ENCODE assay signal across 1 cellular context in the genomic region with DNA sequence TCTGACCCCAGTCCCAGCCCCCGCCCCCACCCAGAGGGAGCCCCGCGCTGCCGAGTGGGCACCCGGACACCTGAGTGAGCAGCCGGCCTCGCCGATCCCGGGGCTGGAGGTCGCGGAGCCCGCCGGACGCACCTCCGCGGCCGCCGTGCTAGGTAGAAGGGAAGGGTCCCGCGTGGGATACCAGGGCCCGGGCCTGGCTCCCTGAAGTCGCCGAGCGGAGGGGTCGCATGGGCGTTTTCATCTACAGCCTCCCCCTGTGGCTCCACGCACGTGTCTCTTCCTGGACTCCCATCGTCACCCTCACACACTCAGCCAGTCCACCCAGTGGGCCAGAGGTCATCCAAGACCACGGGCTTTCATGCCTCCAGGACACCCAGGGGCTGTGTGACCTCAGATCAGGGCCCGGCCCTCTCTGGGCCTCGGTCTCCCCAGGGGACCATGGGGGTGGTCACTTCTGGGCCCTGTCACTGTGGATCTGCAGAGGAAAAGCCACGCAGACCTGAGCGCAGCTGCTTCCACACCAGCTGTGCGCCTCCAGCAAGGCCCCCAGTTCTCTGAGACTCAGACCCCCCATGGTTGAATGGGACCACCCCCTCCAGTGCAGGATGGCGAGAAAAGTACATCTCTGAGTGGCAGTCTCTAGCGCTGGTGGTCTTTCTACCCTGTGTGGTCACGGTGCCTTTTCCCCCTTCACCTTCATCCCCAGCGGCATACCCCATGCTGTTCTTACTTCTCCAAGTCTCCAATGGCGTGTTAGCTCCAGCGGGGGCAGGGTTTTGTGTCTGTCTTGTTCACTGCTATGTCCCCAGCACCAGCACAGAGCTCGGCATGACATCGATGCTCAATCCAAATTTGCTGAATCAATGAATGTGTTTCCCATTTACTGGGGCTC.
TF ChIP-seq lines count a peak whose summit lies in the region.

No MANE protein-coding gene starts in this region.

TF ChIP-seq in HepG2, 621 proteins besides CTCF, POLR2A, EP300 and RAD21:
- TF ChIP-seq CENPT (CRISPR knock-in tag; IDR thresholded peaks at IDR 0.05; ENCODE audit: low read depth) (0 out of 2 replicates have a peak, but pooled peaks have one; percentile 23), SOX13 (IDR thresholded peaks at IDR 0.05) (no peak), SOX13 (CRISPR knock-in tag; conservative IDR thresholded peaks at IDR 0.05 in 1 of 2, IDR thresholded peaks at IDR 0.05 in 1 of 2) (no peak), ZNF768 (CRISPR knock-in tag; IDR thresholded peaks at IDR 0.05) (peak; percentile 95), HNRNPLL (IDR thresholded peaks at IDR 0.05; ENCODE audit: low read depth, low read length, poor library complexity, severe bottlenecking) (peak; percentile 31), BORCS8-MEF2B (CRISPR knock-in tag; IDR thresholded peaks at IDR 0.05) (no peak), RBM22 (optimal IDR thresholded peaks at IDR 0.05; ENCODE audit: low read length) (no peak), HBP1 (CRISPR knock-in tag; IDR thresholded peaks at IDR 0.05; ENCODE audit: low read depth) (no peak)
- TF ChIP-seq, protein P1, sequence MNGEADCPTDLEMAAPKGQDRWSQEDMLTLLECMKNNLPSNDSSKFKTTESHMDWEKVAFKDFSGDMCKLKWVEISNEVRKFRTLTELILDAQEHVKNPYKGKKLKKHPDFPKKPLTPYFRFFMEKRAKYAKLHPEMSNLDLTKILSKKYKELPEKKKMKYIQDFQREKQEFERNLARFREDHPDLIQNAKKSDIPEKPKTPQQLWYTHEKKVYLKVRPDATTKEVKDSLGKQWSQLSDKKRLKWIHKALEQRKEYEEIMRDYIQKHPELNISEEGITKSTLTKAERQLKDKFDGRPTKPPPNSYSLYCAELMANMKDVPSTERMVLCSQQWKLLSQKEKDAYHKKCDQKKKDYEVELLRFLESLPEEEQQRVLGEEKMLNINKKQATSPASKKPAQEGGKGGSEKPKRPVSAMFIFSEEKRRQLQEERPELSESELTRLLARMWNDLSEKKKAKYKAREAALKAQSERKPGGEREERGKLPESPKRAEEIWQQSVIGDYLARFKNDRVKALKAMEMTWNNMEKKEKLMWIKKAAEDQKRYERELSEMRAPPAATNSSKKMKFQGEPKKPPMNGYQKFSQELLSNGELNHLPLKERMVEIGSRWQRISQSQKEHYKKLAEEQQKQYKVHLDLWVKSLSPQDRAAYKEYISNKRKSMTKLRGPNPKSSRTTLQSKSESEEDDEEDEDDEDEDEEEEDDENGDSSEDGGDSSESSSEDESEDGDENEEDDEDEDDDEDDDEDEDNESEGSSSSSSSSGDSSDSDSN (CRISPR knock-in tag; IDR thresholded peaks at IDR 0.05): 0 out of 2 replicates have a peak, but pooled peaks have one; percentile 14
